ENCODE assay signal across 26 cellular contexts in the genomic region with DNA sequence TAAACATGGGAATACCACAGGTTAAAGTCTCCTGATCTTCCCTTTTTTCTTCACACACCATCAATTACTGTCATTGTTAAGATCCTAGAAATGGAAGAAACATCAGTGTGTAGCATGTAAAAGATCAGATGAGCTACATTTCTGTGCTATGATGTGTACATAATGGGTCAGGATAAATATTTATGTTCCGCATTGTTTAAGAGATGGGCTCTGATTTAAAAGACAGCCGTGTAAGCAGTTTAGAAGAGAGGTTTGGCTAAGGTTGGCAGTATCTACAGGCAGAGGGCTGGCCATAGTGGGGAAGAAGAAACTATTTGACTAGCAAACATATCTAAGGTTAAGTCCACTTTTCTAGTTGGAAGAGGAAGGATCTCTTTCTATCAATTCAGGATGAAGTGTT. TPM values are rescaled to one million over a fixed set of nuclear protein-coding genes. Genes with fewer than 3 reads are reported as not detected.
DNase-seq lines count a peak whose midpoint lies in the region; ATAC-seq, FAIRE-seq and TF ChIP-seq lines count a peak whose summit lies in the region.
"Had no signal": no experiment of that assay in that cellular context is flagged by ENCODE, and none has a peak within 500 bp of the region (broad histone marks: within the 10 kb centered on the region; RNA-seq: fewer than 3 reads in every experiment).

No MANE protein-coding gene starts in this region.

- no peaks in the 10 kb centered on the region for H3K9me2 ChIP-seq in OCI-LY7 (ENCODE audit: insufficient read depth, low read length)

- no peak overlapping the region for H3K9ac ChIP-seq in astrocyte (ENCODE audit: low read length)

- no peaks in the 10 kb centered on the region for H3K79me2 ChIP-seq in astrocyte (ENCODE audit: insufficient read depth, low read length)
- no peaks in the 10 kb centered on the region for H3K79me2 ChIP-seq in OCI-LY7 (ENCODE audit: insufficient read depth, low read depth, low read length)

- H3K27ac ChIP-seq in astrocyte (ENCODE audit: low read depth, low read length) (no peak overlapping the region), OCI-LY7 (ENCODE audit: low read depth, low read length, poor library complexity, severe bottlenecking) (no peak overlapping the region)
- H3K27ac ChIP-seq: esophagus squamous epithelium, skin epidermis, vagina, WERI-Rb-1 had no signal

- no peaks in the 10 kb centered on the region for H3K27me3 ChIP-seq in astrocyte (ENCODE audit: insufficient read depth, low read length)
- H3K27me3 ChIP-seq: esophagus squamous epithelium, vagina had no signal

- no TSS peak for BruUV-seq in OCI-LY7 (replicated peaks; lab: Mats Ljungman, UMichigan)

- no peaks in the 10 kb centered on the region for H3K27me3 Mint-ChIP-seq in astrocyte (ENCODE audit: low read depth, unreplicated experiment)

- H3K36me3 Mint-ChIP-seq in astrocyte (ENCODE audit: low read depth, unreplicated experiment), result no peaks in the 10 kb centered on the region
- H3K36me3 Mint-ChIP-seq: activated naive CD4-positive, alpha-beta T cell treated with anti-CD3 and anti-CD28 coated beads, Interleukin-2, amount 50 U/mL, for 72 hours; memory B cell had no signal

- no peak for ATAC-seq in GM21786 (IDR thresholded peaks at IDR 0.05; ENCODE audit: unreplicated experiment)
- ATAC-seq: activated naive CD4-positive, alpha-beta T cell treated with anti-CD3 and anti-CD28 coated beads, Interleukin-2, amount 50 U/mL, for 72 hours; HCT116 had no signal

- H2AFZ ChIP-seq in astrocyte (ENCODE audit: low read depth, low read length) (no peak overlapping the region), OCI-LY7 (ENCODE audit: low read length) (no peak overlapping the region)

- POLR2A ChIA-PET in OCI-LY7 (lab: Charles Lee), result interaction anchor here (0.8 to 1.0 kb wide), 2 partner anchors 11 to 193 kb away, joined by 3 to 4 read pairs; no protein-coding TSS in a partner anchor

- H3K36me3 ChIP-seq in astrocyte (ENCODE audit: insufficient read depth, low read length), result no peaks in the 10 kb centered on the region
- H3K36me3 ChIP-seq in OCI-LY7 (ENCODE audit: insufficient read depth, low read length), result no peaks in the 10 kb centered on the region
- H3K36me3 ChIP-seq: BE2C, esophagus squamous epithelium, vagina, WERI-Rb-1 had no signal

- peaks cover 5% of the 10 kb centered on the region for H3K4me1 Mint-ChIP-seq in astrocyte (ENCODE audit: low read depth, unreplicated experiment)

- H3K4me3 ChIP-seq in astrocyte (ENCODE audit: insufficient read depth, low read depth, low read length) (no peak overlapping the region), OCI-LY7 (ENCODE audit: low read depth, low read length, poor library complexity, severe bottlenecking) (no peak overlapping the region)
- H3K4me3 ChIP-seq: esophagus squamous epithelium, skin epidermis, vagina had no signal

- intact Hi-C loops in OCI-LY7 (cut with micrococcal nuclease; ENCODE audit: unreplicated experiment), result loop anchor here (5.0 kb wide), 2 partner anchors 93 to 378 kb away; no protein-coding TSS in a partner anchor

- H3K9me3 ChIP-seq in astrocyte (ENCODE audit: insufficient read depth, low read depth, low read length) (no peaks in the 10 kb centered on the region), OCI-LY7 (ENCODE audit: low read length) (no peaks in the 10 kb centered on the region)
- H3K9me3 ChIP-seq: BE2C, esophagus squamous epithelium, vagina had no signal

- H3K4me3 Mint-ChIP-seq in astrocyte (ENCODE audit: unreplicated experiment), result no peak overlapping the region
- H3K4me3 Mint-ChIP-seq: activated CD4-positive, alpha-beta memory T cell treated with anti-CD3 and anti-CD28 coated beads, Interleukin-2, amount 10 ng/mL, durations not matched to agents 7 days and 5 days; memory B cell; nephron had no signal

- FAIRE-seq in astrocyte (lab: Jason Lieb, UNC), result peak; percentile 23
- FAIRE-seq: GM12891, keratinocyte had no signal

- H4K20me1 ChIP-seq in astrocyte (ENCODE audit: insufficient read depth, low read length) (no peaks in the 10 kb centered on the region), OCI-LY7 (ENCODE audit: insufficient read depth, low read length) (no peaks in the 10 kb centered on the region)

- no peaks in the 10 kb centered on the region for H3K9me3 Mint-ChIP-seq in astrocyte (ENCODE audit: unreplicated experiment)
- H3K9me3 Mint-ChIP-seq: activated CD4-positive, alpha-beta memory T cell treated with anti-CD3 and anti-CD28 coated beads, Interleukin-2, amount 10 ng/mL, durations not matched to agents 7 days and 5 days; nephron had no signal

- peak overlapping the region; percentile 11 for H3K4me2 ChIP-seq in astrocyte (ENCODE audit: low read length)
- no peak overlapping the region for H3K4me2 ChIP-seq in OCI-LY7 (ENCODE audit: low read length)

- CTCF ChIA-PET in OCI-LY7 (lab: Charles Lee; ENCODE audit: unreplicated experiment), result no interaction called here

- TF ChIP-seq CTCF in astrocyte (IDR thresholded peaks at IDR 0.05; ENCODE audit: insufficient read depth, low read depth, low read length) (no peak), OCI-LY7 (conservative IDR thresholded peaks at IDR 0.05; ENCODE audit: low read length) (no peak)

- DNase-seq in DMS53 (lab: John Stamatoyannopoulos, UW) (peak; percentile 73), HT1080 (ENCODE audit: low read depth) (peak; percentile 35), astrocyte (ENCODE audit: low read depth) (peak; percentile 22), hepatic stellate cell (ENCODE audit: low spot score) (peak; percentile 12), OCI-LY7 (ENCODE audit: low spot score) (no peak), GM19238 (ENCODE audit: insufficient read length, low spot score) (no peak)
- DNase-seq: activated CD4-positive, alpha-beta memory T cell treated with anti-CD3 and anti-CD28 coated beads, Interleukin-2, amount 10 ng/mL, durations not matched to agents 7 days and 5 days; activated T-cell treated with anti-CD3 and anti-CD28 coated beads, Interleukin-2, amount 50 U/mL, for 48 hours; BE2C; Calu3; esophagus squamous epithelium; hippocampal formation; MM.1S; NCI-H1694; stimulated activated CD4-positive, alpha-beta T cell treated with anti-CD3 and anti-CD28 coated beads, Interleukin-4, amount 100 ng/mL, for 24 hours; WERI-Rb-1 had no signal

- H3K4me1 ChIP-seq in astrocyte (ENCODE audit: insufficient read depth, low read length) (peaks cover 4% of the 10 kb centered on the region), OCI-LY7 (ENCODE audit: insufficient read depth, low read length, poor library complexity, severe bottlenecking) (peaks cover 11% of the 10 kb centered on the region)
- H3K4me1 ChIP-seq: BE2C, vagina had no signal

- no peak overlapping the region for H3K27ac Mint-ChIP-seq in astrocyte (ENCODE audit: unreplicated experiment)
- H3K27ac Mint-ChIP-seq: activated CD4-positive, alpha-beta memory T cell treated with anti-CD3 and anti-CD28 coated beads, Interleukin-2, amount 10 ng/mL, durations not matched to agents 7 days and 5 days; activated naive CD4-positive, alpha-beta T cell treated with anti-CD3 and anti-CD28 coated beads, Interleukin-2, amount 50 U/mL, for 72 hours; memory B cell; nephron had no signal

RNA-seq across cellular contexts. Expression of gene LRRC9, which starts 49.4 kb away (rescaled TPM):
- not detected in 2 replicates for total RNA-seq in HT1080 (2014; rRNA removed; shearing (Covaris generic))
- not detected in 2 replicates for polyA plus RNA-seq in HT1080 (2015; cell fraction: cytosol; rRNA removed)
- polyA plus RNA-seq in HT1080 (2015; cell fraction: nucleus; rRNA removed), result not detected in 2 replicates
- total RNA-seq in astrocyte, result 0.05 TPM in 1 of 2 replicates, not detected in the other
- total RNA-seq in OCI-LY7 (2014; rRNA removed; shearing (Covaris generic)), result not detected in 2 replicates
- 0.65 and 0.74 TPM in 2 replicates for total RNA-seq in OCI-LY7 (2022)
- total RNA-seq: activated CD4-positive, alpha-beta memory T cell treated with anti-CD3 and anti-CD28 coated beads, Interleukin-2, amount 10 ng/mL, durations not matched to agents 7 days and 5 days; Calu3; esophagus squamous epithelium; T-helper 1 cell treated with Interleukin-12 subunit alpha and Interleukin-12 subunit beta and Interleukin-4 antibody, amounts not matched to agents 30 ng/mL and 1 ng/mL, for 36 hours had no signal
- polyA plus RNA-seq: keratinocyte had no signal

Comparison
In these comparisons a context has a peak if more than half of its experiments do, and no peak if none do; other contexts are left out.
1. DNase-seq: peak in DMS53 (single experiment), HT1080 (single experiment), astrocyte (single experiment) and hepatic stellate cell (single experiment); none in OCI-LY7 (single experiment) and GM19238 (single experiment).